ENCODE assay signal across 18 cellular contexts in genomic region chr3:126629999-126630398, GRCh38. TPM values are rescaled to one million over a fixed set of nuclear protein-coding genes. Genes with fewer than 3 reads are reported as not detected.
DNase-seq lines count a peak whose midpoint lies in the region; ATAC-seq and TF ChIP-seq lines count a peak whose summit lies in the region.
"Had no signal": no experiment of that assay in that cellular context is flagged by ENCODE, and none has a peak within 500 bp of the region (broad histone marks: within the 10 kb centered on the region; RNA-seq: fewer than 3 reads in every experiment).

No MANE protein-coding gene starts in this region.

- ATAC-seq in GM23338 (no peak), GM21367 (IDR thresholded peaks at IDR 0.05; ENCODE audit: unreplicated experiment) (no peak)
- no peak for ATAC-seq in naive thymus-derived CD4-positive, alpha-beta T cell
- ATAC-seq: SK-N-SH treated with all-trans-retinoic acid at 6 μM for 48 hours had no signal

- H3K9me3 ChIP-seq in naive thymus-derived CD4-positive, alpha-beta T cell (ENCODE audit: control insufficient read depth in 2 of 3, low read length in 3 of 3) = no peaks in the 10 kb centered on the region

- H3K4me3 Mint-ChIP-seq in GM23338 = no peak overlapping the region
- no peak overlapping the region for H3K4me3 Mint-ChIP-seq in naive thymus-derived CD4-positive, alpha-beta T cell
- H3K4me3 Mint-ChIP-seq: IgD-negative memory B cell had no signal

- no peaks in the 10 kb centered on the region for H3K9me3 Mint-ChIP-seq in GM23338
- H3K9me3 Mint-ChIP-seq in naive thymus-derived CD4-positive, alpha-beta T cell = no peaks in the 10 kb centered on the region
- H3K9me3 Mint-ChIP-seq: IgD-negative memory B cell had no signal

- DNase-seq in NCI-H146 treated with DMSO at 0.1 percent for 48 hours (lab: John Stamatoyannopoulos, UW; ENCODE audit: unreplicated experiment) (peak; percentile 7), NCI-H146 (lab: John Stamatoyannopoulos, UW) (no peak), GM23338 (ENCODE audit: low spot score) (no peak), Kasumi-1 (lab: John Stamatoyannopoulos, UW) (no peak)
- no peak for DNase-seq in naive thymus-derived CD4-positive, alpha-beta T cell
- DNase-seq in stimulated activated CD4-positive, alpha-beta T cell treated with anti-CD3 and anti-CD28 coated beads, Interleukin-15, amount 100 ng/mL, for 24 hours = no peak
- DNase-seq: DMS 273 treated with DMSO at 0.1 percent for 48 hours, H7, NCI-H1417 treated with DMSO at 0.1 percent for 48 hours, NCI-H2029 treated with DMSO at 0.1 percent for 48 hours, NCI-H524 treated with DMSO at 0.1 percent for 48 hours, SHP77 treated with DMSO at 0.1 percent for 48 hours had no signal

- H3K4me3 ChIP-seq in GM23338 = no peak overlapping the region
- no peak overlapping the region for H3K4me3 ChIP-seq in naive thymus-derived CD4-positive, alpha-beta T cell (ENCODE audit: low read length)

- intact Hi-C loops in naive thymus-derived CD4-positive, alpha-beta T cell (cut with micrococcal nuclease) = no loop called here

- no peaks in the 10 kb centered on the region for H3K27me3 Mint-ChIP-seq in GM23338 (ENCODE audit: insufficient read depth, low read depth, poor library complexity)
- H3K27me3 Mint-ChIP-seq in naive thymus-derived CD4-positive, alpha-beta T cell = no peaks in the 10 kb centered on the region
- H3K27me3 Mint-ChIP-seq: IgD-negative memory B cell had no signal

- H3K27ac ChIP-seq in GM23338 (ENCODE audit: low read depth) = no peak overlapping the region
- peak overlapping the region; percentile 29 for H3K27ac ChIP-seq in VCaP
- no peak overlapping the region for H3K27ac ChIP-seq in naive thymus-derived CD4-positive, alpha-beta T cell (ENCODE audit: low read depth, low read length)
- H3K27ac ChIP-seq: 22Rv1, C4-2B had no signal

- H3K4me2 ChIP-seq in GM23338 = no peak overlapping the region

- CTCF ChIA-PET in naive thymus-derived CD4-positive, alpha-beta T cell (lab: Charles Lee) = no interaction called here

- H3K27me3 ChIP-seq in GM23338 (ENCODE audit: insufficient read depth) = no peaks in the 10 kb centered on the region
- no peaks in the 10 kb centered on the region for H3K27me3 ChIP-seq in naive thymus-derived CD4-positive, alpha-beta T cell (ENCODE audit: control insufficient read depth in 2 of 2, insufficient read depth in 2 of 2, low read length in 2 of 2)

- H3K36me3 ChIP-seq in GM23338 (ENCODE audit: insufficient read depth) = no peaks in the 10 kb centered on the region
- no peaks in the 10 kb centered on the region for H3K36me3 ChIP-seq in naive thymus-derived CD4-positive, alpha-beta T cell (ENCODE audit: control insufficient read depth in 2 of 3, insufficient read depth in 3 of 3, low read length in 3 of 3)

- TF ChIP-seq CTCF in GM23338 (conservative IDR thresholded peaks at IDR 0.05; ENCODE audit: low read depth in 2 of 2) = no peak
- no peak for TF ChIP-seq CTCF in VCaP (conservative IDR thresholded peaks at IDR 0.05)

- no peaks in the 10 kb centered on the region for H3K36me3 Mint-ChIP-seq in GM23338 (ENCODE audit: low read depth)
- peaks cover 0 to 32% (median 15%) of the 10 kb centered on the region in 5 donors for H3K36me3 Mint-ChIP-seq in naive thymus-derived CD4-positive, alpha-beta T cell
- H3K36me3 Mint-ChIP-seq: IgD-negative memory B cell had no signal

- H2AFZ ChIP-seq in GM23338 = peak overlapping the region; percentile 33; the same call in 1 of the 2 replicates

- H3K4me1 ChIP-seq in GM23338 (ENCODE audit: insufficient read depth) = no peaks in the 10 kb centered on the region
- H3K4me1 ChIP-seq in naive thymus-derived CD4-positive, alpha-beta T cell (ENCODE audit: control insufficient read depth in 2 of 2, insufficient read depth in 2 of 2, low read length in 2 of 2) = no peaks in the 10 kb centered on the region

- no peaks in the 10 kb centered on the region for H4K20me1 ChIP-seq in GM23338 (replicated peaks; ENCODE audit: insufficient read depth)

- no peak overlapping the region for H3K27ac Mint-ChIP-seq in GM23338
- peak overlapping the region in 5 of 9 donors; percentile 2 to 27 (median 14) for H3K27ac Mint-ChIP-seq in naive thymus-derived CD4-positive, alpha-beta T cell

- no peaks in the 10 kb centered on the region for H3K4me1 Mint-ChIP-seq in GM23338
- peaks cover 5 to 11% (median 9%) of the 10 kb centered on the region in 7 donors for H3K4me1 Mint-ChIP-seq in naive thymus-derived CD4-positive, alpha-beta T cell
- H3K4me1 Mint-ChIP-seq: IgD-negative memory B cell had no signal

- POLR2A ChIA-PET in naive thymus-derived CD4-positive, alpha-beta T cell (lab: Charles Lee) = no interaction called here

- no peaks in the 10 kb centered on the region for H3K79me2 ChIP-seq in GM23338 (replicated peaks; ENCODE audit: insufficient read depth)

- H3K9me2 ChIP-seq in GM23338 (ENCODE audit: insufficient read depth) = no peaks in the 10 kb centered on the region

- H3F3A ChIP-seq in GM23338 (replicated peaks; ENCODE audit: low read depth) = no peaks in the 10 kb centered on the region

TF ChIP-seq in GM23338, 12 proteins besides CTCF, POLR2A, EP300 and RAD21 (continues in another document):
- TF ChIP-seq ZNF331 (CRISPR knock-in tag; IDR thresholded peaks at IDR 0.05; ENCODE audit: low read depth) (no peak), NANOG (IDR thresholded peaks at IDR 0.05; ENCODE audit: borderline replicate concordance) (no peak), EZH2 (IDR thresholded peaks at IDR 0.05; ENCODE audit: low read depth, unreplicated experiment) (no peak), POLR2AphosphoS5 (IDR thresholded peaks at IDR 0.05; ENCODE audit: low read depth) (no peak), JUNB (IDR thresholded peaks at IDR 0.05; ENCODE audit: unreplicated experiment) (no peak), STAT1 (IDR thresholded peaks at IDR 0.05; ENCODE audit: unreplicated experiment) (no peak)
- TF ChIP-seq, protein P1, sequence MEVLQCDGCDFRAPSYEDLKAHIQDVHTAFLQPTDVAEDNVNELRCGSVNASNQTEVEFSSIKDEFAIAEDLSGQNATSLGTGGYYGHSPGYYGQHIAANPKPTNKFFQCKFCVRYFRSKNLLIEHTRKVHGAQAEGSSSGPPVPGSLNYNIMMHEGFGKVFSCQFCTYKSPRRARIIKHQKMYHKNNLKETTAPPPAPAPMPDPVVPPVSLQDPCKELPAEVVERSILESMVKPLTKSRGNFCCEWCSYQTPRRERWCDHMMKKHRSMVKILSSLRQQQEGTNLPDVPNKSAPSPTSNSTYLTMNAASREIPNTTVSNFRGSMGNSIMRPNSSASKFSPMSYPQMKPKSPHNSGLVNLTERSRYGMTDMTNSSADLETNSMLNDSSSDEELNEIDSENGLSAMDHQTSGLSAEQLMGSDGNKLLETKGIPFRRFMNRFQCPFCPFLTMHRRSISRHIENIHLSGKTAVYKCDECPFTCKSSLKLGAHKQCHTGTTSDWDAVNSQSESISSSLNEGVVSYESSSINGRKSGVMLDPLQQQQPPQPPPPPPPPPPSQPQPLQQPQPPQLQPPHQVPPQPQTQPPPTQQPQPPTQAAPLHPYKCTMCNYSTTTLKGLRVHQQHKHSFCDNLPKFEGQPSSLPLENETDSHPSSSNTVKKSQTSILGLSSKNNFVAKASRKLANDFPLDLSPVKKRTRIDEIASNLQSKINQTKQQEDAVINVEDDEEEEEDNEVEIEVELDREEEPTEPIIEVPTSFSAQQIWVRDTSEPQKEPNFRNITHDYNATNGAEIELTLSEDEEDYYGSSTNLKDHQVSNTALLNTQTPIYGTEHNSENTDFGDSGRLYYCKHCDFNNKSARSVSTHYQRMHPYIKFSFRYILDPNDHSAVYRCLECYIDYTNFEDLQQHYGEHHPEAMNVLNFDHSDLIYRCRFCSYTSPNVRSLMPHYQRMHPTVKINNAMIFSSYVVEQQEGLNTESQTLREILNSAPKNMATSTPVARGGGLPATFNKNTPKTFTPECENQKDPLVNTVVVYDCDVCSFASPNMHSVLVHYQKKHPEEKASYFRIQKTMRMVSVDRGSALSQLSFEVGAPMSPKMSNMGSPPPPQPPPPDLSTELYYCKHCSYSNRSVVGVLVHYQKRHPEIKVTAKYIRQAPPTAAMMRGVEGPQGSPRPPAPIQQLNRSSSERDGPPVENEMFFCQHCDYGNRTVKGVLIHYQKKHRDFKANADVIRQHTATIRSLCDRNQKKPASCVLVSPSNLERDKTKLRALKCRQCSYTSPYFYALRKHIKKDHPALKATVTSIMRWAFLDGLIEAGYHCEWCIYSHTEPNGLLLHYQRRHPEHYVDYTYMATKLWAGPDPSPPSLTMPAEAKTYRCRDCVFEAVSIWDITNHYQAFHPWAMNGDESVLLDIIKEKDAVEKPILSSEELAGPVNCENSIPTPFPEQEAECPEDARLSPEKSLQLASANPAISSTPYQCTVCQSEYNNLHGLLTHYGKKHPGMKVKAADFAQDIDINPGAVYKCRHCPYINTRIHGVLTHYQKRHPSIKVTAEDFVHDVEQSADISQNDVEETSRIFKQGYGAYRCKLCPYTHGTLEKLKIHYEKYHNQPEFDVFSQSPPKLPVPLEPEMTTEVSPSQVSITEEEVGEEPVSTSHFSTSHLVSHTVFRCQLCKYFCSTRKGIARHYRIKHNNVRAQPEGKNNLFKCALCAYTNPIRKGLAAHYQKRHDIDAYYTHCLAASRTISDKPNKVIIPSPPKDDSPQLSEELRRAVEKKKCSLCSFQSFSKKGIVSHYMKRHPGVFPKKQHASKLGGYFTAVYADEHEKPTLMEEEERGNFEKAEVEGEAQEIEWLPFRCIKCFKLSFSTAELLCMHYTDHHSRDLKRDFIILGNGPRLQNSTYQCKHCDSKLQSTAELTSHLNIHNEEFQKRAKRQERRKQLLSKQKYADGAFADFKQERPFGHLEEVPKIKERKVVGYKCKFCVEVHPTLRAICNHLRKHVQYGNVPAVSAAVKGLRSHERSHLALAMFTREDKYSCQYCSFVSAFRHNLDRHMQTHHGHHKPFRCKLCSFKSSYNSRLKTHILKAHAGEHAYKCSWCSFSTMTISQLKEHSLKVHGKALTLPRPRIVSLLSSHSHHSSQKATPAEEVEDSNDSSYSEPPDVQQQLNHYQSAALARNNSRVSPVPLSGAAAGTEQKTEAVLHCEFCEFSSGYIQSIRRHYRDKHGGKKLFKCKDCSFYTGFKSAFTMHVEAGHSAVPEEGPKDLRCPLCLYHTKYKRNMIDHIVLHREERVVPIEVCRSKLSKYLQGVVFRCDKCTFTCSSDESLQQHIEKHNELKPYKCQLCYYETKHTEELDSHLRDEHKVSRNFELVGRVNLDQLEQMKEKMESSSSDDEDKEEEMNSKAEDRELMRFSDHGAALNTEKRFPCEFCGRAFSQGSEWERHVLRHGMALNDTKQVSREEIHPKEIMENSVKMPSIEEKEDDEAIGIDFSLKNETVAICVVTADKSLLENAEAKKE (CRISPR knock-in tag; IDR thresholded peaks at IDR 0.05) = no peak

RNA-seq across cellular contexts. Expression of gene TXNRD3, which starts 24.9 kb away (rescaled TPM):
- total RNA-seq in GM23338 (2014; rRNA removed; shearing (Covaris generic)) = 4.0 and 4.1 TPM in 2 replicates
- 1.8 and 3.0 TPM in 2 replicates for polyA plus RNA-seq in GM23338 (2016; fragmentation: Nextera tagmentation; extraction: Ambion mirVana)
- total RNA-seq in naive thymus-derived CD4-positive, alpha-beta T cell = 1 to 10 TPM in 4 of 5 experiments, under 1 TPM in 1; 0.46 to 4.8 (median 3.2) TPM
- 1 to 10 TPM; 4.5 to 4.6 TPM for polyA plus RNA-seq in naive thymus-derived CD4-positive, alpha-beta T cell
